1 cellular context compared by ENCODE assay signal in the genomic region with DNA sequence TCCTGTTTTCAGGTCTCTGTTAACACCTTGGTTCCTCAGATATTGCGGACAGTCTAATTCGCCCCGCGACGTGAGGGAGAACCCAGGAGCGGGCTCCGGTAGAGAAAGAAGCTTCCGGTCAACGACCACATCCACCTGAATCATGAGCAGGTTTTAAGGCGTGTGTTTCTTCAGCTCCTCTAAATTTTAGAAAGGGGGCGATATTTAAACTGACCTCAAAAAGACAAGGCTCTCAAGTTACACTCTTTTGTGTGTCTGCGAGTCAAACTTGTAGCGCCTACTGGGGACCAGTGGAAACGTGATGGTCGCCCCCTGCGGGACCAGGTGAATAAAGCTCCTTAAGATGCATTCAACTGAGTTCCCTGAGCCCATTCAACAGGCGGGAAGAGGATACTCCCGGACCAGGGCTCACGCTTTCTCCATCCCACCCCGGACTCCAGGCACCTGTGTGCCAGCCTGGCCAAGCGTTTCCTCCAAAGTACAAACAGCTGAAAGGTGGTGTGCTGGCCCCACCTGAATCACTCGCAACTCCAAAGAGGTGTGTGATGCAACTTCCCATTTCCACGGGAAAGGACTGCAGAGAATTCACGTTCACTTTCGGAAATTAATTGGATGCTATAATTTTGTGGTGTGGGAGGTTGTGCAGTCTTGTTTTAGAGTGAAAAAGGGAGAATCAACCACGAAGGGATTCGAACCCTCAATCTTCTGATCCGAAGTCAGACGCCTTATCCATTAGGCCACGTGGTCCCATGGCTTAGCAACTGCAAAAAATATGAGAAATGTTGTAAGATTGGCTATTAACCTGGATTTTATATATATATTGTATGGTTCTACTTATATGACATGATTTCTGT.
A peak's percentile ranks its signal among the peaks of the same experiment; 100 is the strongest.
TF ChIP-seq lines count a peak whose summit lies in the region.

No MANE protein-coding gene starts in this region.

TF ChIP-seq in A549, 52 proteins besides CTCF, POLR2A, EP300 and RAD21 (continued from another document):
- TF ChIP-seq, protein P1, sequence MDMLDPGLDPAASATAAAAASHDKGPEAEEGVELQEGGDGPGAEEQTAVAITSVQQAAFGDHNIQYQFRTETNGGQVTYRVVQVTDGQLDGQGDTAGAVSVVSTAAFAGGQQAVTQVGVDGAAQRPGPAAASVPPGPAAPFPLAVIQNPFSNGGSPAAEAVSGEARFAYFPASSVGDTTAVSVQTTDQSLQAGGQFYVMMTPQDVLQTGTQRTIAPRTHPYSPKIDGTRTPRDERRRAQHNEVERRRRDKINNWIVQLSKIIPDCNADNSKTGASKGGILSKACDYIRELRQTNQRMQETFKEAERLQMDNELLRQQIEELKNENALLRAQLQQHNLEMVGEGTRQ (IDR thresholded peaks at IDR 0.05): peak; percentile 76
